ENCODE assay signal across 17 cellular contexts in the genomic region with DNA sequence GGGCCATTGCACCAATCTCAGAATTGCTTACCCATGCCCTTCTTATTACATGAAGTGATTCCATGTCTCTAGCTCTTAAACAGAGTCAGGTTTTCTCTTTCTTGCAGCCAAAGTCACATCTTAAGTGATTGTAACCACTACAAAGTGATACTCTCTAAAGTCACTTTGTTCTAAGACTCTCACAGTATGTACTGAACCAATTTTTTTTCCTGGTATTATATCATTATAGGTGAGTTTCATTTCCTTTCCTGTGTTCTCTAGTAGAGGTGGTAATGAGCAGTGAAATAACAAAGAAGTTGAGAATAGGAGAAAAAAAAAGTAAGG.
DNase-seq lines count a peak whose midpoint lies in the region; ATAC-seq and FAIRE-seq lines count a peak whose summit lies in the region.
"Had no signal": no experiment of that assay in that cellular context is flagged by ENCODE, and none has a peak within 500 bp of the region (broad histone marks: within the 10 kb centered on the region; RNA-seq: fewer than 3 reads in every experiment).

No MANE protein-coding gene starts in this region.

- CTCF ChIA-PET in activated CD8-positive, alpha-beta T cell treated with anti-CD3 and anti-CD28 coated beads, Interleukin-2, amount 10 ng/mL, durations not matched to agents 7 days and 5 days (lab: Charles Lee) = interaction anchor here (1.2 to 1.4 kb wide), 3 partner anchors 26 to 327 kb away, joined by 3 to 5 read pairs (median 5); no protein-coding TSS in a partner anchor

- DNase-seq in activated CD4-positive, alpha-beta T cell treated with anti-CD3 and anti-CD28 coated beads, Interleukin-2, amount 10 ng/mL, durations not matched to agents 24 days and 14 days = no peak
- no peak for DNase-seq in activated CD4-positive, alpha-beta T cell treated with anti-CD3 and anti-CD28 coated beads, Interleukin-2, amount 50 U/mL, for 48 hours
- DNase-seq in GM18507 (ENCODE audit: extremely low spot score, insufficient read length, low read depth) (no peak), DMS53 treated with DMSO at 0.1 percent for 48 hours (lab: John Stamatoyannopoulos, UW; ENCODE audit: unreplicated experiment) (no peak)
- no peak for DNase-seq in activated CD8-positive, alpha-beta T cell treated with anti-CD3 and anti-CD28 coated beads, Interleukin-2, amount 10 ng/mL, durations not matched to agents 7 days and 5 days
- peak in 3 of 10 donors; percentile 39 to 68 (median 62) for DNase-seq in naive thymus-derived CD8-positive, alpha-beta T cell
- DNase-seq: activated effector memory CD4-positive, alpha-beta T cell treated with Interleukin-2 at 50 U/mL for 16 hours; body of pancreas; cortex of kidney; foreskin keratinocyte; NCI-H1436 treated with DMSO at 0.1 percent for 48 hours; Right ventricle myocardium superior; uterus had no signal

- peak overlapping the region; percentile 94 for H3K27ac Mint-ChIP-seq in activated CD4-positive, alpha-beta T cell treated with anti-CD3 and anti-CD28 coated beads, Interleukin-2, amount 10 ng/mL, durations not matched to agents 24 days and 14 days
- H3K27ac Mint-ChIP-seq in activated CD8-positive, alpha-beta T cell treated with anti-CD3 and anti-CD28 coated beads, Interleukin-2, amount 10 ng/mL, durations not matched to agents 7 days and 5 days = peak overlapping the region; percentile 95
- peak overlapping the region; percentile 63 to 89 (median 84) for H3K27ac Mint-ChIP-seq in naive thymus-derived CD8-positive, alpha-beta T cell

- ATAC-seq in activated CD8-positive, alpha-beta T cell treated with anti-CD3 and anti-CD28 coated beads, Interleukin-2, amount 10 ng/mL, durations not matched to agents 7 days and 5 days = peak; percentile 50
- peak; percentile 86 to 88 for ATAC-seq in naive thymus-derived CD8-positive, alpha-beta T cell
- ATAC-seq in GM21717 (IDR thresholded peaks at IDR 0.05; ENCODE audit: unreplicated experiment) = no peak
- ATAC-seq in GM21381 (IDR thresholded peaks at IDR 0.05; ENCODE audit: unreplicated experiment) = no peak
- ATAC-seq: body of pancreas, foreskin keratinocyte had no signal

- POLR2A ChIA-PET in activated CD8-positive, alpha-beta T cell treated with anti-CD3 and anti-CD28 coated beads, Interleukin-2, amount 10 ng/mL, durations not matched to agents 7 days and 5 days (lab: Charles Lee) = interaction anchor here (0.6 to 7.0 kb wide), 10 partner anchors 9 to 88 kb away, joined by 3 to 40 read pairs (median 12); partner anchors contain the start of gene DARS1
- POLR2A ChIA-PET in naive thymus-derived CD8-positive, alpha-beta T cell (lab: Charles Lee) = interaction anchor here (0.8 to 1.4 kb wide), 2 partner anchors 77 to 84 kb away, joined by 3 read pairs; no protein-coding TSS in a partner anchor

- H3K4me3 Mint-ChIP-seq in activated CD4-positive, alpha-beta T cell treated with anti-CD3 and anti-CD28 coated beads, Interleukin-2, amount 10 ng/mL, durations not matched to agents 24 days and 14 days = peak overlapping the region; percentile 74
- peak overlapping the region; percentile 44 for H3K4me3 Mint-ChIP-seq in activated CD8-positive, alpha-beta T cell treated with anti-CD3 and anti-CD28 coated beads, Interleukin-2, amount 10 ng/mL, durations not matched to agents 7 days and 5 days
- peak overlapping the region; percentile 29 to 66 (median 54) for H3K4me3 Mint-ChIP-seq in naive thymus-derived CD8-positive, alpha-beta T cell
- H3K4me3 Mint-ChIP-seq: CD14-positive monocyte had no signal

- peaks cover 3% of the 10 kb centered on the region for H3K36me3 Mint-ChIP-seq in activated CD4-positive, alpha-beta T cell treated with anti-CD3 and anti-CD28 coated beads, Interleukin-2, amount 10 ng/mL, durations not matched to agents 24 days and 14 days (ENCODE audit: low read depth)
- H3K36me3 Mint-ChIP-seq in activated CD8-positive, alpha-beta T cell treated with anti-CD3 and anti-CD28 coated beads, Interleukin-2, amount 10 ng/mL, durations not matched to agents 7 days and 5 days (ENCODE audit: low read depth) = peaks cover 23% of the 10 kb centered on the region
- H3K36me3 Mint-ChIP-seq in naive thymus-derived CD8-positive, alpha-beta T cell = no peaks in the 10 kb centered on the region
- H3K36me3 Mint-ChIP-seq: CD14-positive monocyte had no signal

- intact Hi-C loops in activated CD4-positive, alpha-beta T cell treated with anti-CD3 and anti-CD28 coated beads, Interleukin-2, amount 10 ng/mL, durations not matched to agents 24 days and 14 days (cut with micrococcal nuclease) = loop anchor here (1.0 kb wide), 2 partner anchors 65 to 66 kb away; partner anchors contain the start of gene DARS1

- peaks cover 75% of the 10 kb centered on the region for H3K4me1 Mint-ChIP-seq in activated CD4-positive, alpha-beta T cell treated with anti-CD3 and anti-CD28 coated beads, Interleukin-2, amount 10 ng/mL, durations not matched to agents 24 days and 14 days
- peaks cover 94% of the 10 kb centered on the region for H3K4me1 Mint-ChIP-seq in activated CD8-positive, alpha-beta T cell treated with anti-CD3 and anti-CD28 coated beads, Interleukin-2, amount 10 ng/mL, durations not matched to agents 7 days and 5 days (ENCODE audit: low read depth)
- H3K4me1 Mint-ChIP-seq in naive thymus-derived CD8-positive, alpha-beta T cell = peaks cover 38 to 89% (median 84%) of the 10 kb centered on the region in 4 donors

- no peaks in the 10 kb centered on the region for H3K27me3 Mint-ChIP-seq in activated CD4-positive, alpha-beta T cell treated with anti-CD3 and anti-CD28 coated beads, Interleukin-2, amount 10 ng/mL, durations not matched to agents 24 days and 14 days
- no peaks in the 10 kb centered on the region for H3K27me3 Mint-ChIP-seq in activated CD8-positive, alpha-beta T cell treated with anti-CD3 and anti-CD28 coated beads, Interleukin-2, amount 10 ng/mL, durations not matched to agents 7 days and 5 days (ENCODE audit: low read depth)
- H3K27me3 Mint-ChIP-seq in naive thymus-derived CD8-positive, alpha-beta T cell = no peaks in the 10 kb centered on the region

- peak; percentile 44 for FAIRE-seq in GM18507 (lab: Jason Lieb, UNC)
- FAIRE-seq: A204.1 had no signal

- H3K9me3 Mint-ChIP-seq in activated CD4-positive, alpha-beta T cell treated with anti-CD3 and anti-CD28 coated beads, Interleukin-2, amount 10 ng/mL, durations not matched to agents 24 days and 14 days = peaks cover 3% of the 10 kb centered on the region
- H3K9me3 Mint-ChIP-seq in activated CD8-positive, alpha-beta T cell treated with anti-CD3 and anti-CD28 coated beads, Interleukin-2, amount 10 ng/mL, durations not matched to agents 7 days and 5 days (ENCODE audit: insufficient read depth) = peaks cover 2% of the 10 kb centered on the region
- H3K9me3 Mint-ChIP-seq in naive thymus-derived CD8-positive, alpha-beta T cell = peaks cover 0 to 14% (median 0%) of the 10 kb centered on the region in 9 donors

Comparison
In these comparisons a context has a peak if more than half of its experiments do, and no peak if none do; other contexts are left out.
1. ATAC-seq: peak in activated CD8-positive, alpha-beta T cell treated with anti-CD3 and anti-CD28 coated beads, Interleukin-2, amount 10 ng/mL, durations not matched to agents 7 days and 5 days (single experiment) and naive thymus-derived CD8-positive, alpha-beta T cell (2 of 2); none in GM21717 (single experiment) and GM21381 (single experiment).
2. Peak in every context shown above with its lines, with median percentiles within 50 percentile points of each other: H3K27ac Mint-ChIP-seq and H3K4me3 Mint-ChIP-seq.